8 cellular contexts compared by ENCODE assay signal in genomic region chr5:16467363-16468219, GRCh38. TPM values are rescaled to one million over a fixed set of nuclear protein-coding genes. Genes with fewer than 3 reads are reported as not detected.
DNase-seq lines count a peak whose midpoint lies in the region; ATAC-seq and TF ChIP-seq lines count a peak whose summit lies in the region.

No MANE protein-coding gene starts in this region.

- TF ChIP-seq CTCF in KMS-11 (conservative IDR thresholded peaks at IDR 0.05; ENCODE audit: low read depth, low read length) = no peak
- no peak for TF ChIP-seq CTCF in mammary epithelial cell (conservative IDR thresholded peaks at IDR 0.05 in 1 of 2, IDR thresholded peaks at IDR 0.05 in 1 of 2; ENCODE audit: extremely low read depth in 1 of 2, insufficient read depth in 1 of 2, low read depth in 1 of 2, low read length in 2 of 2)
- TF ChIP-seq CTCF in natural killer cell (IDR thresholded peaks at IDR 0.05) = no peak

- H3K9ac ChIP-seq in KMS-11 (no peak overlapping the region), mammary epithelial cell (ENCODE audit: insufficient read depth, low read length) (peak overlapping the region; percentile 53)

- in situ Hi-C loops in mammary epithelial cell (cut with MboI; ENCODE audit: low sequenced_read_pairs in 2 of 2) = loop anchor here in 1 of 2 donors (25.0 kb wide), 2 partner anchors 195 to 720 kb away; no protein-coding TSS in a partner anchor

- H3K9me3 Mint-ChIP-seq in natural killer cell = no peaks in the 10 kb centered on the region

- 63% methylated on average over 3 of the region's 3 CpGs for WGBS in mammary epithelial cell (ENCODE audit: low coverage, missing lambda C conversion rate)

- intact Hi-C loops in mammary epithelial cell (cut with micrococcal nuclease) = no loop called here
- intact Hi-C loops in natural killer cell (cut with micrococcal nuclease) = no loop called here

- H2AFZ ChIP-seq in KMS-11 (ENCODE audit: low read depth) (no peak overlapping the region), mammary epithelial cell (ENCODE audit: low read depth, low read length) (peak overlapping the region; percentile 41)

- no peaks in the 10 kb centered on the region for H3K36me3 Mint-ChIP-seq in natural killer cell

- H3K4me3 ChIP-seq in KMS-11 (IDR thresholded peaks at IDR 0.05; ENCODE audit: insufficient read depth, low read depth, low read length) (no peak overlapping the region), mammary epithelial cell (replicated peaks in 1 of 3; ENCODE audit: insufficient read depth in 1 of 3, low read depth in 2 of 3, low read length in 3 of 3) (peak overlapping the region in 2 of 3 experiments; percentile 87 to 98)

- peak overlapping the region; percentile 97 to 99 for H3K27ac Mint-ChIP-seq in natural killer cell

- peaks cover 30% of the 10 kb centered on the region for H3K4me1 ChIP-seq in KMS-11 (ENCODE audit: low read depth, poor library complexity, severe bottlenecking)
- H3K4me1 ChIP-seq in mammary epithelial cell (ENCODE audit: insufficient read depth, low read length) = peaks cover 33% of the 10 kb centered on the region

- dilution Hi-C loops in mammary epithelial cell (cut with HindIII; ENCODE audit: low sequenced_read_pairs) = no loop called here

- peaks cover 6% of the 10 kb centered on the region; the same call in 1 of the 2 replicates for H4K20me1 ChIP-seq in KMS-11 (ENCODE audit: insufficient read depth)
- H4K20me1 ChIP-seq in mammary epithelial cell (ENCODE audit: insufficient read depth, low read length) = no peaks in the 10 kb centered on the region

- peaks cover 58 to 61% of the 10 kb centered on the region in 2 donors for H3K4me1 Mint-ChIP-seq in natural killer cell

- DNase-seq in mammary epithelial cell (peak; percentile 80), natural killer cell (no peak), DMS79 (lab: John Stamatoyannopoulos, UW) (no peak)
- no peak for DNase-seq in activated CD8-positive, alpha-beta memory T cell treated with anti-CD3 and anti-CD28 coated beads for 24 hours
- DNase-seq in activated CD8-positive, alpha-beta memory T cell treated with anti-CD3 and anti-CD28 coated beads, Interleukin-2, amount 50 U/mL, for 48 hours = no peak

- no peaks in the 10 kb centered on the region for H3K27me3 Mint-ChIP-seq in natural killer cell (ENCODE audit: low read depth in 2 of 2)

- ATAC-seq in GM18499 (IDR thresholded peaks at IDR 0.05; ENCODE audit: insufficient read depth, unreplicated experiment) (peak; percentile 92), GM21786 (IDR thresholded peaks at IDR 0.05; ENCODE audit: unreplicated experiment) (peak; percentile 63), natural killer cell (no peak)

- H3K9me3 ChIP-seq in mammary epithelial cell (replicated peaks; ENCODE audit: insufficient read depth, low read length) = no peaks in the 10 kb centered on the region

- H3K27ac ChIP-seq in KMS-11 = no peak overlapping the region
- H3K27ac ChIP-seq in mammary epithelial cell (ENCODE audit: insufficient read depth, low read depth, low read length) = peak overlapping the region; percentile 83

- H3K36me3 ChIP-seq in KMS-11 (ENCODE audit: insufficient read depth) (peaks cover 9% of the 10 kb centered on the region; the same call in 1 of the 2 replicates), mammary epithelial cell (ENCODE audit: insufficient read depth, low read length) (peaks cover 10% of the 10 kb centered on the region)

- peaks cover 33% of the 10 kb centered on the region for H3K79me2 ChIP-seq in KMS-11 (ENCODE audit: insufficient read depth, low read depth)
- peaks cover 85% of the 10 kb centered on the region for H3K79me2 ChIP-seq in mammary epithelial cell (ENCODE audit: insufficient read depth, low read length)

- H3K4me2 ChIP-seq in KMS-11 = peak overlapping the region; percentile 91; the same call in 1 of the 2 replicates
- peak overlapping the region; percentile 90 for H3K4me2 ChIP-seq in mammary epithelial cell (ENCODE audit: insufficient read depth, low read depth, low read length)

- H3K4me3 Mint-ChIP-seq in natural killer cell = peak overlapping the region; percentile 97

- CTCF ChIA-PET in mammary epithelial cell (lab: Charles Lee; ENCODE audit: low non-redundant PET) = no interaction called here

- no TSS peak for BruUV-seq in mammary epithelial cell (replicated peaks; lab: Mats Ljungman, UMichigan)

- no peaks in the 10 kb centered on the region for H3K27me3 ChIP-seq in KMS-11 (ENCODE audit: insufficient read depth, low read depth)
- no peaks in the 10 kb centered on the region for H3K27me3 ChIP-seq in mammary epithelial cell (ENCODE audit: insufficient read depth, low read length)

RNA-seq across cellular contexts. Expression of gene ZNF622, which starts 2.0 kb away (rescaled TPM):
- total RNA-seq in mammary epithelial cell = 10 to 100 TPM; 32.2 to 32.3 TPM
- 21.1 TPM for polyA plus RNA-seq in mammary epithelial cell
- polyA minus RNA-seq in mammary epithelial cell = 39.6 TPM
- total RNA-seq in natural killer cell = 10 to 100 TPM; 36.3 to 45.9 (median 42.9) TPM

Comparison
In these comparisons a context has a peak if more than half of its experiments do, and no peak if none do; other contexts are left out.
1. ATAC-seq: peak in GM18499 (single experiment) and GM21786 (single experiment); none in natural killer cell (0 of 3).